ENCODE assay signal across 10 cellular contexts in the genomic region with DNA sequence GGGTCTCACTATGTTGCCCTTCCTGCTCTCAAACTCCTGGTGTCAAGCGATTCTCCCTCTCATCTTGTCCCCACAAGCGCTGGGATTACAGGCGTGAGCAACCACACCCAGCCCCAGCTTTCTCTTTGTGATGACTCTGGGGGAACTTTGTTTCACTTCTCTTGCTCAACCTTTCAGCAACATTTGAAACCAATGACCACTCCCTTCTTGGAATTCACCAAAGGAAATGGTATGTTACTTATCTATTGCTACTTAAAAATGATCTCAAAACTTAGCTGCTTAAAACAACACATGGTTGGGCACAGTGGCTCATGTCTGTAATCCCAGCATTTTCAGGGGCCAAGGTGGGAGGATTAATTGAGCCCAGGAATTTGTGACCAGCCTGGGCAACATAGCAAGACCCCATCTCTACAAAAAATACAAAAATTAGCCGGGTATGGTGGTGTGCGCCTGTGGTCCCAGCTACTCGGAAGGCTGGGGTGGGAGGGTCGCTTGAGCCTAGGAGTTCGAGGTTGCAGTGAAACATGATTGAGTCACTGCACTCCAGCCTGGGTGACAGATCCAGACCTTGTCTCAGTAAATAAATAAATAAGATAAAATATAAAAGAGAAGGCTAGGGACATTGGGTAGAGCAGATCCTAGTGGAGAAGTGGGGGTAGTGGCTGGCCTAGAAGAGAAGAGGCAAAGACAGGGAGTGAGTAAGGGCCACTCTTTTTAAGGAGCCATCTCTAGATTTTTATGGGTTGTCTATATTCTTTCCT. TPM values are rescaled to one million over a fixed set of nuclear protein-coding genes. Genes with fewer than 3 reads are reported as not detected.
DNase-seq lines count a peak whose midpoint lies in the region; ATAC-seq and TF ChIP-seq lines count a peak whose summit lies in the region.
"Had no signal": no experiment of that assay in that cellular context is flagged by ENCODE, and none has a peak within 500 bp of the region (broad histone marks: within the 10 kb centered on the region; RNA-seq: fewer than 3 reads in every experiment).

No MANE protein-coding gene starts in this region.

- intact Hi-C loops in right lobe of liver (cut with DNase I) = no loop called here

- no peaks in the 10 kb centered on the region for H3K9me3 Mint-ChIP-seq in mesothelial cell of epicardium

- no peaks in the 10 kb centered on the region for H3K27me3 Mint-ChIP-seq in mesothelial cell of epicardium (ENCODE audit: low read depth)

- H3K9me2 ChIP-seq in hepatocyte (replicated peaks; ENCODE audit: insufficient read depth) = no peaks in the 10 kb centered on the region

- H3K36me3 Mint-ChIP-seq in mesothelial cell of epicardium = peaks cover 2% of the 10 kb centered on the region

- no peak for TF ChIP-seq POLR2A in right lobe of liver (IDR thresholded peaks at IDR 0.05)

- TF ChIP-seq CTCF in right lobe of liver (IDR thresholded peaks at IDR 0.05) = no peak
- TF ChIP-seq CTCF in mesothelial cell of epicardium (IDR thresholded peaks at IDR 0.05; ENCODE audit: unreplicated experiment) = no peak
- TF ChIP-seq CTCF in hepatocyte (IDR thresholded peaks at IDR 0.05; ENCODE audit: poor library complexity) = no peak

- H4K20me1 ChIP-seq in hepatocyte (ENCODE audit: insufficient read depth, poor library complexity, severe bottlenecking) = no peaks in the 10 kb centered on the region

- H3K27ac ChIP-seq in right lobe of liver (no peak overlapping the region), hepatocyte (no peak overlapping the region)

- H3K9me3 ChIP-seq in adipocyte (ENCODE audit: control insufficient read depth, low read length) = no peaks in the 10 kb centered on the region
- H3K9me3 ChIP-seq in right lobe of liver = no peaks in the 10 kb centered on the region
- H3K9me3 ChIP-seq in hepatocyte (ENCODE audit: low read depth) = no peaks in the 10 kb centered on the region
- H3K9me3 ChIP-seq: MG63 had no signal

- no peak overlapping the region for H3K27ac Mint-ChIP-seq in mesothelial cell of epicardium

- H3K4me3 Mint-ChIP-seq in mesothelial cell of epicardium = no peak overlapping the region

- H3K4me1 ChIP-seq in adipocyte (ENCODE audit: control insufficient read depth, insufficient read depth, low read length) (peaks cover 25% of the 10 kb centered on the region), right lobe of liver (no peaks in the 10 kb centered on the region), hepatocyte (ENCODE audit: insufficient read depth) (no peaks in the 10 kb centered on the region)

- peak overlapping the region; percentile 74 for H3K9ac ChIP-seq in adipocyte (ENCODE audit: low read length)

- H3K27me3 ChIP-seq in adipocyte (replicated peaks; ENCODE audit: control insufficient read depth, insufficient read depth, low read length) = no peaks in the 10 kb centered on the region
- H3K27me3 ChIP-seq in right lobe of liver = no peaks in the 10 kb centered on the region
- no peaks in the 10 kb centered on the region for H3K27me3 ChIP-seq in hepatocyte
- H3K27me3 ChIP-seq: MG63 had no signal

- no peaks in the 10 kb centered on the region for H3K79me2 ChIP-seq in hepatocyte

- peak; percentile 91 to 92 for DNase-seq in AML-193 (lab: John Stamatoyannopoulos, UW)
- peak; percentile 81 to 89 for DNase-seq in NOMO-1 (lab: John Stamatoyannopoulos, UW; ENCODE audit: unreplicated experiment in 2 of 2)
- peak; percentile 77 for DNase-seq in adipocyte (ENCODE audit: low read depth)
- no peak for DNase-seq in right lobe of liver
- DNase-seq in DMS53 (lab: John Stamatoyannopoulos, UW) = no peak
- no peak for DNase-seq in mesothelial cell of epicardium (ENCODE audit: low spot score in 2 of 2, unreplicated experiment in 2 of 2)
- no peak for DNase-seq in hepatocyte (ENCODE audit: low spot score)
- no peak for DNase-seq in NCI-H345 (lab: John Stamatoyannopoulos, UW)
- DNase-seq: effector CD4-positive, alpha-beta T cell; MG63 had no signal

- no peak overlapping the region for H3K4me2 ChIP-seq in hepatocyte

- H3K36me3 ChIP-seq in adipocyte (ENCODE audit: control insufficient read depth, insufficient read depth, low read length, severe bottlenecking) (no peaks in the 10 kb centered on the region), right lobe of liver (no peaks in the 10 kb centered on the region), hepatocyte (replicated peaks; ENCODE audit: insufficient read depth, low read depth) (no peaks in the 10 kb centered on the region)
- H3K36me3 ChIP-seq: MG63 had no signal

- peak overlapping the region; percentile 45 for H3K4me3 ChIP-seq in adipocyte (ENCODE audit: low read length)
- H3K4me3 ChIP-seq in right lobe of liver = no peak overlapping the region
- no peak overlapping the region for H3K4me3 ChIP-seq in hepatocyte
- H3K4me3 ChIP-seq: MG63 had no signal

- H2AFZ ChIP-seq in hepatocyte = no peak overlapping the region

- 58% methylated on average over 8 of the region's 8 CpGs for WGBS in right lobe of liver (ENCODE audit: insufficient coverage, low coverage, low lambda C conversion rate, missing lambda C conversion rate)
- WGBS in hepatocyte (ENCODE audit: low lambda C conversion rate, missing lambda C conversion rate) = 91% methylated on average over 8 of the region's 8 CpGs

- no peaks in the 10 kb centered on the region for H3K4me1 Mint-ChIP-seq in mesothelial cell of epicardium

- ATAC-seq in right lobe of liver = peak; percentile 38 to 71 (median 55)

RNA-seq across cellular contexts. Expression of gene COPG1, which starts 10.3 kb away (rescaled TPM):
- total RNA-seq in right lobe of liver = 100 to 1,000 TPM in 5 of 6 experiments, 10 to 100 TPM in 1; 75.9 to 140 (median 119) TPM
- 172 to 176 TPM (median 173 TPM) in 3 replicates for total RNA-seq in mesothelial cell of epicardium
- total RNA-seq in hepatocyte = 167 and 169 TPM in 2 replicates
- 176 and 185 TPM in 2 replicates for polyA plus RNA-seq in hepatocyte

RNA-seq across cellular contexts. Expression of gene HMCES, which starts 39.5 kb away (rescaled TPM):
- total RNA-seq in right lobe of liver (10 to 100 TPM; 17.4 to 36.9 (median 20.1) TPM), mesothelial cell of epicardium (26.6 to 31.1 TPM (median 29.6 TPM) in 3 replicates), hepatocyte (16.8 and 20.1 TPM in 2 replicates)
- 30.0 and 34.3 TPM in 2 replicates for polyA plus RNA-seq in hepatocyte

RNA-seq across cellular contexts. Expression of gene CNBP, which starts 55.4 kb away (rescaled TPM):
- total RNA-seq in right lobe of liver = 100 to 1,000 TPM; 164 to 222 (median 215) TPM
- 217 to 223 TPM (median 222 TPM) in 3 replicates for total RNA-seq in mesothelial cell of epicardium
- 289 and 295 TPM in 2 replicates for total RNA-seq in hepatocyte
- polyA plus RNA-seq in hepatocyte = 308 and 316 TPM in 2 replicates

Comparison
In these comparisons a context has a peak if more than half of its experiments do, and no peak if none do; other contexts are left out.
1. DNase-seq: peak in AML-193 (2 of 2), NOMO-1 (2 of 2) and adipocyte (single experiment); none in right lobe of liver (0 of 3), DMS53 (single experiment), mesothelial cell of epicardium (0 of 2), hepatocyte (single experiment) and NCI-H345 (single experiment).